Comparison of ENCODE assay signal across 18 cellular contexts in the genomic region with DNA sequence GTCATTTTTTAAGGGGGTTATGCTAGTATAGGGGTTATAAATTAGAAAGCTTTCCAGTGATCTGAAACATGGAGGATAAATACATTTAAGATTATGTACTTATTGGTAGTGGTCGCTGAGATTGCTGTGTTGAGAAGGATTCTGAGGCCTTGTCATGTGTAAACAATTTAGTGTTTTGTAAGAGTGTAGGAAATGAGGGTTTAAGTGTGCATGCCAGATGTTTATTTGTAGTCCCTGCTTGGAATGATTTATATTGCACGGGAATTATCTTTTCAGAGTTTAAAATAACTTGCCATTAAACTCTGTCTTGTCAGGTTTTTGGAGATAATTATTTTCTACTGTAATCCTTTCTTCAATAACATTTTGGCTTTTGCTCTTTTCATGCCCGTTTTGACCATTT.
"Had no signal": no experiment of that assay in that cellular context is flagged by ENCODE, and none has a peak within 500 bp of the region (broad histone marks: within the 10 kb centered on the region; RNA-seq: fewer than 3 reads in every experiment).

No MANE protein-coding gene starts in this region.

- ATAC-seq: activated naive CD4-positive, alpha-beta T cell treated with anti-CD3 and anti-CD28 coated beads, Interleukin-2, amount 50 U/mL, for 72 hours; activated T-cell treated with anti-CD3 and anti-CD28 coated beads, Interleukin-2, amount 50 U/mL, for 4 hours; left lung; right cardiac atrium; stimulated activated memory B cell treated with anti-CD40 and anti-IgM and Interleukin-4, amounts not matched to agents 10 μg/mL and 1 μg/mL and 100 μg/mL, for 72 hours had no signal

- DNase-seq: activated CD4-positive, alpha-beta memory T cell treated with anti-CD3 and anti-CD28 coated beads for 36 hours; activated CD4-positive, CD25-positive, alpha-beta regulatory T cell treated with anti-CD3 and anti-CD28 coated beads, Interleukin-2, amount 50 U/mL, for 72 hours; activated effector memory CD4-positive, alpha-beta T cell treated with anti-CD3 and anti-CD28 coated beads, Interleukin-2, amount 50 U/mL, for 16 hours; activated T-cell treated with anti-CD3 and anti-CD28 coated beads, Interleukin-2, amount 50 U/mL, for 4 hours; brain microvascular endothelial cell; cerebellar nuclear complex; dermis blood vessel endothelial cell; endodermal cell; foreskin melanocyte; head of caudate nucleus; left lung; mesendoderm; occipital lobe; right cardiac atrium; transverse colon had no signal

- H3K4me3 ChIP-seq: left lung, smooth muscle cell, transverse colon had no signal
